Comparison of ENCODE assay signal across 8 cellular contexts in the genomic region with DNA sequence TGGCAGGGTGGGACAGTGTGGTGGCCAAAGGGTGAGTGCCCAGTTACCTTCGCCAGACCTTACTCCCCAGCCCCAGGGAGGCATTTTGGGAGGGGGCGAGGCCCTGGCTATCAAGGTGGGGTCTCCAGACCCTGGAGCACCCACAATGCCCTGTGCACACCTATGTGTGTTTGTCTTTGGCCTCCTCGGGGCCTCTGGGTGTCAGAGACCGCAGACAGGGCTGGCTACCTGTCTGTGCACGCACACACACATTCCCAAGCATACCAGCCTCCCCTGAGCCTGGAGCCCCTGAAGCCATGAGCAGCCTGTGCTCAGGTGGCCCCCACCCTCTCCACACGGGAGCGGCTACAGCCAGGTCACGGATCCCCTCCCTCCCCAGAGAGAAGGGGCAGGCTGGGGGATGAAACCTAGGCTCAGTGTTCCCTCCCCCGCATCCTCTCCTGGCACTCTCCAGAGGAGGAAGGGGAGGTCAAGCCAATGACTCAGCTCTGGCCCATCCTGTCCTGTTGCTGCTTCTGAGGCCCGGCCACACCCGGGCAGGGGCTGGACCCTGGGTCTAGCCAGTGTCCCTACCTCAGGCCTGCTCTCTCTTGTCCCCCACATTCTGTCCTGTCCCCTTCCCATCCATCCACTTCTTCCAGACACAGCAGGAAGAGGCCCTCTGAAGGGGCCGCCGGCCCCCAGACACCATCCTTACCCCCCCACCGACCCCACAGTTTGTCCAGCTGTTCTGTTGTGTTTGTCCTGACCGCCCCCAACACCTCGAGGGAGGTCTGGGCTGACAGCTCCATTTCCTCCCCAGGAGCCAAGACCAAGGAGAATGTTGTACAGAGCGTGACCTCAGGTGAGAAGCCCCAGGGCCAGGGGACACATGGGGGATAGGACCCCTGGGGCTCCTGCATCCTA. TPM values are rescaled to one million over a fixed set of nuclear protein-coding genes. Genes with fewer than 3 reads are reported as not detected.
DNase-seq lines count a peak whose midpoint lies in the region; ATAC-seq and TF ChIP-seq lines count a peak whose summit lies in the region.

No MANE protein-coding gene starts in this region.

- TSS peak; percentile 65 for BruUV-seq in mammary epithelial cell (replicated peaks; lab: Mats Ljungman, UMichigan)

- H3K9ac ChIP-seq in mammary epithelial cell (ENCODE audit: insufficient read depth, low read length) = peak overlapping the region; percentile 44

- H3K4me3 ChIP-seq in mammary epithelial cell (replicated peaks in 1 of 3; ENCODE audit: insufficient read depth in 1 of 3, low read depth in 2 of 3, low read length in 3 of 3) (peak overlapping the region in 2 of 3 experiments; percentile 29 to 38), thyroid gland (replicated peaks in 1 of 3) (peak overlapping the region in 1 of 3 donors; percentile 7)

- peak overlapping the region; percentile 76 for H3K4me2 ChIP-seq in mammary epithelial cell (ENCODE audit: insufficient read depth, low read depth, low read length)

- intact Hi-C loops in mammary epithelial cell (cut with micrococcal nuclease) (loop anchor here (1.0 to 2.0 kb wide), 2 partner anchors 202 to 271 kb away; a partner anchor contains a TSS), thyroid gland (cut with DNase I) (no loop called here)

- peak overlapping the region; percentile 54 for H2AFZ ChIP-seq in mammary epithelial cell (ENCODE audit: low read depth, low read length)

- DNase-seq in M059J (ENCODE audit: low read depth) (peak; percentile 78), mammary epithelial cell (peak; percentile 82), kidney tubule cell (ENCODE audit: low spot score) (peak; percentile 80), thyroid gland (peak in 1 of 2 donors; percentile 20), RPMI8226 (no peak)

- peaks cover 47% of the 10 kb centered on the region for H3K4me1 ChIP-seq in mammary epithelial cell (ENCODE audit: insufficient read depth, low read length)
- H3K4me1 ChIP-seq in thyroid gland = peaks cover under 1 to 49% of the 10 kb centered on the region in 2 donors

- TF ChIP-seq POLR2A in thyroid gland (IDR thresholded peaks at IDR 0.05) = no peak

- no peaks in the 10 kb centered on the region for H3K9me3 ChIP-seq in mammary epithelial cell (replicated peaks; ENCODE audit: insufficient read depth, low read length)
- H3K9me3 ChIP-seq in thyroid gland = no peaks in the 10 kb centered on the region

- H3K27ac ChIP-seq in mammary epithelial cell (ENCODE audit: insufficient read depth, low read depth, low read length) = peak overlapping the region; percentile 71
- peak overlapping the region; percentile 15 to 85 (median 61) for H3K27ac ChIP-seq in thyroid gland

- H3K27me3 ChIP-seq in mammary epithelial cell (ENCODE audit: insufficient read depth, low read length) = no peaks in the 10 kb centered on the region
- H3K27me3 ChIP-seq in thyroid gland = no peaks in the 10 kb centered on the region

- no peaks in the 10 kb centered on the region for H4K20me1 ChIP-seq in mammary epithelial cell (ENCODE audit: insufficient read depth, low read length)

- 17% methylated on average over 6 of the region's 17 CpGs for WGBS in mammary epithelial cell (ENCODE audit: low coverage, missing lambda C conversion rate)
- 51 to 62% methylated on average over 10 to 14 of the region's 17 CpGs for WGBS in thyroid gland, 2 donors

- TF ChIP-seq CTCF in mammary epithelial cell (conservative IDR thresholded peaks at IDR 0.05 in 1 of 2, IDR thresholded peaks at IDR 0.05 in 1 of 2; ENCODE audit: extremely low read depth in 1 of 2, insufficient read depth in 1 of 2, low read depth in 1 of 2, low read length in 2 of 2) = no peak
- no peak for TF ChIP-seq CTCF in thyroid gland (IDR thresholded peaks at IDR 0.05)

- CTCF ChIA-PET in mammary epithelial cell (lab: Charles Lee; ENCODE audit: low non-redundant PET) = no interaction called here

- in situ Hi-C loops in mammary epithelial cell (cut with MboI; ENCODE audit: low sequenced_read_pairs in 2 of 2) = no loop called here

- dilution Hi-C loops in mammary epithelial cell (cut with HindIII; ENCODE audit: low sequenced_read_pairs) = no loop called here

- H3K36me3 ChIP-seq in mammary epithelial cell (ENCODE audit: insufficient read depth, low read length) (no peaks in the 10 kb centered on the region), thyroid gland (no peaks in the 10 kb centered on the region)

- no peak for ATAC-seq in GM21717 (IDR thresholded peaks at IDR 0.05; ENCODE audit: unreplicated experiment)
- ATAC-seq in GM21529 (IDR thresholded peaks at IDR 0.05; ENCODE audit: unreplicated experiment) = no peak
- no peak for ATAC-seq in HG03025 (IDR thresholded peaks at IDR 0.05; ENCODE audit: low FRiP score, unreplicated experiment)

- peaks cover 32% of the 10 kb centered on the region for H3K79me2 ChIP-seq in mammary epithelial cell (ENCODE audit: insufficient read depth, low read length)

RNA-seq across cellular contexts. Expression of a gene that starts 0.7 kb away (rescaled TPM):
- total RNA-seq in M059J (2014; rRNA removed; shearing (Covaris generic)) = 3.2 and 5.5 TPM in 2 replicates
- 10 to 100 TPM; 25.7 to 54.0 TPM for total RNA-seq in mammary epithelial cell
- 101 TPM for polyA plus RNA-seq in mammary epithelial cell
- polyA minus RNA-seq in mammary epithelial cell = 31.4 TPM
- total RNA-seq in thyroid gland = 10 to 100 TPM; 11.5 to 40.2 (median 23.1) TPM

RNA-seq across cellular contexts. Expression of a gene that starts 1.7 kb away (rescaled TPM):
- 0.84 TPM in 1 of 2 replicates, not detected in the other for total RNA-seq in M059J (2014; rRNA removed; shearing (Covaris generic))
- total RNA-seq in mammary epithelial cell = 10 to 100 TPM in 1 of 2 donors, 1 to 10 TPM in 1; 8.5 to 13.7 TPM
- polyA plus RNA-seq in mammary epithelial cell = 11.6 TPM
- 5.4 TPM for polyA minus RNA-seq in mammary epithelial cell
- 10 to 100 TPM; 23.0 to 45.1 (median 28.4) TPM for total RNA-seq in thyroid gland

RNA-seq across cellular contexts. Expression of a gene that starts 9.2 kb away (rescaled TPM):
- total RNA-seq in M059J (2014; rRNA removed; shearing (Covaris generic)) = 4.2 and 4.7 TPM in 2 replicates
- total RNA-seq in mammary epithelial cell (100 to 1,000 TPM in 1 of 2 donors, 10 to 100 TPM in 1; 57.0 to 247 TPM), thyroid gland (100 to 1,000 TPM in 3 of 4 donors, 10 to 100 TPM in 1; 66.6 to 208 (median 104) TPM)
- 517 TPM for polyA plus RNA-seq in mammary epithelial cell
- 39.5 TPM for polyA minus RNA-seq in mammary epithelial cell

Comparison
In these comparisons a context has a peak if more than half of its experiments do, and no peak if none do; other contexts are left out.
1. RNA of a gene that starts 9.2 kb away (total RNA-seq): 57.0 to 247 TPM in mammary epithelial cell and 66.6 to 208 TPM in thyroid gland; 4.2 to 4.7 TPM in M059J; every median in the first group is over 10 times any median in the second.